Comparison of ENCODE assay signal across 28 cellular contexts in genomic region chr3:112416391-112417212, GRCh38.
"Had no signal": no experiment of that assay in that cellular context is flagged by ENCODE, and none has a peak within 500 bp of the region (broad histone marks: within the 10 kb centered on the region; RNA-seq: fewer than 3 reads in every experiment).

No MANE protein-coding gene starts in this region.

- DNase-seq: cortex of kidney; effector memory CD8-positive, alpha-beta T cell; erythroblast; esophagus squamous epithelium; foreskin melanocyte; glutamatergic neuron; heart right ventricle; hippocampal formation; kidney; mucosa of descending colon; naive thymus-derived CD4-positive, alpha-beta T cell; sigmoid colon; stimulated activated CD4-positive, alpha-beta T cell treated with anti-CD3 and anti-CD28 coated beads, Interleukin-2, amount 100 ng/mL, for 24 hours; stimulated activated CD4-positive, alpha-beta T cell treated with anti-CD3 and anti-CD28 coated beads, Interleukin-4, amount 100 ng/mL, for 4 hours; stimulated activated naive CD8-positive, alpha-beta T cell treated with anti-CD3 and anti-CD28 coated beads, Interleukin-15, Interleukin-2, amounts not matched to agents 100 U/mL and 50 U/mL, for 24 hours; substantia nigra; upper lobe of right lung; uterus had no signal

- H3K4me1 ChIP-seq: esophagus squamous epithelium, heart right ventricle, neural progenitor cell, parathyroid adenoma, prostate gland, right atrium auricular region, tibial nerve, upper lobe of right lung, uterus had no signal

- FAIRE-seq: endometrium, kidney had no signal

- H3K9ac ChIP-seq: neural progenitor cell, parathyroid adenoma had no signal

- ATAC-seq: effector memory CD8-positive, alpha-beta T cell; heart right ventricle; left lobe of liver; mucosa of descending colon; naive thymus-derived CD4-positive, alpha-beta T cell; stimulated activated memory B cell treated with anti-CD40 and anti-IgM and Interleukin-4, amounts not matched to agents 10 μg/mL and 1 μg/mL and 100 μg/mL, for 72 hours; stimulated activated naive CD8-positive, alpha-beta T cell treated with anti-CD3 and anti-CD28 coated beads, Interleukin-15, Interleukin-2, amounts not matched to agents 100 U/mL and 50 U/mL, for 24 hours; upper lobe of right lung had no signal

- H2AFZ ChIP-seq: neural progenitor cell, parathyroid adenoma had no signal

- H3K4me3 ChIP-seq: esophagus squamous epithelium, heart right ventricle, lung, mucosa of descending colon, neural progenitor cell, prostate gland, right atrium auricular region, sigmoid colon, thoracic aorta, tibial nerve, upper lobe of right lung, uterus had no signal

- H3K27me3 ChIP-seq: esophagus squamous epithelium, heart right ventricle, neural progenitor cell, right atrium auricular region, sigmoid colon, tibial nerve, upper lobe of right lung, uterus had no signal

- H3K79me2 ChIP-seq: parathyroid adenoma had no signal

- H3K27ac ChIP-seq: esophagus squamous epithelium, heart right ventricle, neural progenitor cell, parathyroid adenoma, prostate gland, right atrium auricular region, sigmoid colon, thoracic aorta, tibial nerve, upper lobe of right lung, uterus had no signal

- H3K4me2 ChIP-seq: neural progenitor cell had no signal

- H3K9me3 ChIP-seq: esophagus squamous epithelium, mucosa of descending colon, prostate gland, right atrium auricular region, sigmoid colon, thoracic aorta, tibial nerve, upper lobe of right lung, uterus had no signal

- H3K36me3 ChIP-seq: esophagus squamous epithelium, heart right ventricle, neural progenitor cell, prostate gland, right atrium auricular region, sigmoid colon, thoracic aorta, tibial nerve, upper lobe of right lung, uterus had no signal
